ENCODE assay signal across 8 cellular contexts in the genomic region with DNA sequence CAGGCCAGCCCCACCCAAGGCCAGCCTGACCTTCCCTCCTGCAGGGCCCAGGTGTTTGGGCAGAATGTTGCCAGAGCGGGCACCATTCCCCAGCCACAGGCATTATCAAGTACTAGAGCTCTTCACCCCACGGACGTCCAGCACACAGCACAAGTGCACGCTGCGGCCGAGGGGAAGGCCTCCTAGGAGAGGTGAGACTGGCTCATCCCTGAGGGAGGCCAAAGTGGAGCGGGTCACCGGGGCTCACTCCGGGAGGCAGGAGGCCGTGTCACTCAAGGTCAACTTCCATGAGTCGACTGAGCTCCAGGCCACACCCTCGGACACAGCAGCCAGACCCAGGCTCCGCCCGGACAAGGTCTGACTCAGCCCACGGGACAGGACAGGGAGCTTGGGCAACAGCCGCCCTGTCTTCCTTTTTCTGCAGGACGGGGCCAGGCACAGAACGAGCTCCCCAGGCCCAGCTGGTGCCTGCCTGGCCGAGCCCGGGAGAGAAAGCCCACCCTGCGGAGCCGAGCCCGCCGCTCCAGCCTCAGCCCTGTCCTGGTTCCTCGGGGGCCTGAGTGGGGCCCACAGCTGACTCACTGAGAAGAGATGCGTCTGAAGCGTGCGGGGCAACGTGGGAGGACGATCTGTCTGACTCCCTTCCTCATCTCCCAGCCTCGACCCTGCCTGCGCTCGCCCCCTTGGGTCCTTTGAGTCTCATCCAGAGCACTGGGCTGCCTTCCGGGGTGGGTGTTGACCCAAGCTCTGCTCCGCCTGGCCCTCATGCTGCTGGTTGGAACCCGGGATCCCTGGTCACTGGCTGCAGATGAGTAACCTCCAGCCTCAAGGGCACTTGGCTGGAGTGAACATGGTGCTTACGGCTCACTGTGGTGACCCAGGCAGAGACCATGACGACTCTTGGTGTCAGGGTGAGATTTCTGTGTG. TPM values are rescaled to one million over a fixed set of nuclear protein-coding genes. Genes with fewer than 3 reads are reported as not detected.
DNase-seq lines count a peak whose midpoint lies in the region; ATAC-seq and TF ChIP-seq lines count a peak whose summit lies in the region.

No MANE protein-coding gene starts in this region.

- peaks cover 4% of the 10 kb centered on the region for H3K27me3 Mint-ChIP-seq in HFFc6 (ENCODE audit: insufficient read depth)
- peaks cover 24 to 45% of the 10 kb centered on the region in 2 donors for H3K27me3 Mint-ChIP-seq in stimulated activated naive B cell treated with anti-CD40 and anti-IgM and Interleukin-4, amounts not matched to agents 10 μg/mL and 1 μg/mL and 100 μg/mL, for 72 hours

- peak overlapping the region; percentile 97 for H3K27ac Mint-ChIP-seq in HFFc6
- H3K27ac Mint-ChIP-seq in stimulated activated naive B cell treated with anti-CD40 and anti-IgM and Interleukin-4, amounts not matched to agents 10 μg/mL and 1 μg/mL and 100 μg/mL, for 72 hours, result peak overlapping the region; percentile 83

- H3K4me1 Mint-ChIP-seq in HFFc6 (ENCODE audit: low read depth), result peaks cover 12% of the 10 kb centered on the region
- H3K4me1 Mint-ChIP-seq in stimulated activated naive B cell treated with anti-CD40 and anti-IgM and Interleukin-4, amounts not matched to agents 10 μg/mL and 1 μg/mL and 100 μg/mL, for 72 hours, result peaks cover 3 to 24% of the 10 kb centered on the region in 2 donors

- peak overlapping the region; percentile 87 for H3K9ac ChIP-seq in adipocyte (ENCODE audit: low read length)

- peak overlapping the region; percentile 52 for H3K4me2 ChIP-seq in hepatocyte

- no peak for ATAC-seq in stimulated activated naive B cell treated with anti-CD40 and anti-IgM and Interleukin-4, amounts not matched to agents 10 μg/mL and 1 μg/mL and 100 μg/mL, for 72 hours (replicated peaks)
- ATAC-seq in HG02973 (IDR thresholded peaks at IDR 0.05; ENCODE audit: unreplicated experiment), result no peak
- ATAC-seq in HG02678 (IDR thresholded peaks at IDR 0.05; ENCODE audit: unreplicated experiment), result no peak

- peaks cover 1% of the 10 kb centered on the region for H3K36me3 ChIP-seq in adipocyte (ENCODE audit: control insufficient read depth, insufficient read depth, low read length, severe bottlenecking)
- H3K36me3 ChIP-seq in hepatocyte (replicated peaks; ENCODE audit: insufficient read depth, low read depth), result no peaks in the 10 kb centered on the region

- H3K9me2 ChIP-seq in hepatocyte (replicated peaks; ENCODE audit: insufficient read depth), result no peaks in the 10 kb centered on the region

- no peak for TF ChIP-seq CTCF in HFFc6 (IDR thresholded peaks at IDR 0.05)
- TF ChIP-seq CTCF in hepatocyte (IDR thresholded peaks at IDR 0.05; ENCODE audit: poor library complexity), result no peak

- no peak overlapping the region for H2AFZ ChIP-seq in hepatocyte

- 67% methylated on average over 36 of the region's 38 CpGs for WGBS in hepatocyte (ENCODE audit: low lambda C conversion rate, missing lambda C conversion rate)

- DNase-seq in HFFc6 (peak; percentile 87), adipocyte (ENCODE audit: low read depth) (peak; percentile 68), hepatocyte (ENCODE audit: low spot score) (peak; percentile 92), NCI-H1417 treated with DMSO at 0.1 percent for 48 hours (lab: John Stamatoyannopoulos, UW) (no peak), caudate nucleus (lab: John Stamatoyannopoulos, UW) (no peak)
- no peak for DNase-seq in stimulated activated naive B cell treated with anti-CD40 and anti-IgM and Interleukin-4, amounts not matched to agents 10 μg/mL and 1 μg/mL and 100 μg/mL, for 72 hours

- no peaks in the 10 kb centered on the region for H3K79me2 ChIP-seq in hepatocyte

- no peaks in the 10 kb centered on the region for H3K9me3 Mint-ChIP-seq in HFFc6
- no peaks in the 10 kb centered on the region for H3K9me3 Mint-ChIP-seq in stimulated activated naive B cell treated with anti-CD40 and anti-IgM and Interleukin-4, amounts not matched to agents 10 μg/mL and 1 μg/mL and 100 μg/mL, for 72 hours

- H3K4me1 ChIP-seq in adipocyte (ENCODE audit: control insufficient read depth, insufficient read depth, low read length) (peaks cover 38% of the 10 kb centered on the region), hepatocyte (ENCODE audit: insufficient read depth) (peaks cover 36% of the 10 kb centered on the region)

- peak overlapping the region; percentile 82 for H3K4me3 Mint-ChIP-seq in HFFc6
- no peak overlapping the region for H3K4me3 Mint-ChIP-seq in stimulated activated naive B cell treated with anti-CD40 and anti-IgM and Interleukin-4, amounts not matched to agents 10 μg/mL and 1 μg/mL and 100 μg/mL, for 72 hours

- H3K27ac ChIP-seq in hepatocyte (peak overlapping the region; percentile 68), caudate nucleus (ENCODE audit: low read depth, low read length) (no peak overlapping the region)

- no peaks in the 10 kb centered on the region for H4K20me1 ChIP-seq in hepatocyte (ENCODE audit: insufficient read depth, poor library complexity, severe bottlenecking)

- H3K4me3 ChIP-seq in adipocyte (ENCODE audit: low read length) (peak overlapping the region; percentile 82), hepatocyte (no peak overlapping the region)

- no peaks in the 10 kb centered on the region for H3K9me3 ChIP-seq in adipocyte (ENCODE audit: control insufficient read depth, low read length)
- no peaks in the 10 kb centered on the region for H3K9me3 ChIP-seq in hepatocyte (ENCODE audit: low read depth)

- no peaks in the 10 kb centered on the region for H3K27me3 ChIP-seq in adipocyte (replicated peaks; ENCODE audit: control insufficient read depth, insufficient read depth, low read length)
- H3K27me3 ChIP-seq in hepatocyte, result no peaks in the 10 kb centered on the region

- no peaks in the 10 kb centered on the region for H3K36me3 Mint-ChIP-seq in HFFc6 (ENCODE audit: low read depth)
- peaks cover 0 to 2% of the 10 kb centered on the region in 2 donors for H3K36me3 Mint-ChIP-seq in stimulated activated naive B cell treated with anti-CD40 and anti-IgM and Interleukin-4, amounts not matched to agents 10 μg/mL and 1 μg/mL and 100 μg/mL, for 72 hours

RNA-seq across cellular contexts. Expression of a gene that starts 1.6 kb away (rescaled TPM):
- total RNA-seq in HFFc6 (2021; fragmentation: NEBNext Ultra II Directional; extraction: Animal tissue kit (Norgen Biotek cat#: 25700)), result under 1 TPM in 5 of 6 experiments, not detected in 1; 0.13 to 0.62 (median 0.21) TPM
- total RNA-seq in hepatocyte, result 8.5 and 12.2 TPM in 2 replicates
- polyA plus RNA-seq in hepatocyte, result 12.8 and 19.8 TPM in 2 replicates

RNA-seq across cellular contexts. Expression of a gene that starts 13.0 kb away (rescaled TPM):
- 10 to 100 TPM; 14.2 to 23.0 (median 18.8) TPM for total RNA-seq in HFFc6 (2021; fragmentation: NEBNext Ultra II Directional; extraction: Animal tissue kit (Norgen Biotek cat#: 25700))
- 8.9 and 12.6 TPM in 2 replicates for total RNA-seq in hepatocyte
- 25.1 and 33.7 TPM in 2 replicates for polyA plus RNA-seq in hepatocyte

RNA-seq across cellular contexts. Expression of a gene that starts 13.2 kb away (rescaled TPM):
- 100 to 1,000 TPM; 181 to 374 (median 290) TPM for total RNA-seq in HFFc6 (2021; fragmentation: NEBNext Ultra II Directional; extraction: Animal tissue kit (Norgen Biotek cat#: 25700))
- 83.8 and 143 TPM in 2 replicates for total RNA-seq in hepatocyte
- polyA plus RNA-seq in hepatocyte, result 641 and 669 TPM in 2 replicates

RNA-seq across cellular contexts. Expression of a gene that starts 18.3 kb away (rescaled TPM):
- total RNA-seq in HFFc6 (2021; fragmentation: NEBNext Ultra II Directional; extraction: Animal tissue kit (Norgen Biotek cat#: 25700)), result 10 to 100 TPM; 28.5 to 34.5 (median 30.2) TPM
- total RNA-seq in hepatocyte, result 43.5 and 43.9 TPM in 2 replicates
- 21.5 and 21.8 TPM in 2 replicates for polyA plus RNA-seq in hepatocyte

Comparison
In these comparisons a context has a peak if more than half of its experiments do, and no peak if none do; other contexts are left out.
1. DNase-seq: peak in HFFc6 (single experiment), adipocyte (single experiment) and hepatocyte (single experiment); none in stimulated activated naive B cell treated with anti-CD40 and anti-IgM and Interleukin-4, amounts not matched to agents 10 μg/mL and 1 μg/mL and 100 μg/mL, for 72 hours (single experiment), NCI-H1417 treated with DMSO at 0.1 percent for 48 hours (single experiment) and caudate nucleus (0 of 61).